In genomic region chr12:104317538-104318210, GRCh38 we compare ENCODE assay signal across 30 cellular contexts.
"Had no signal": no experiment of that assay in that cellular context is flagged by ENCODE, and none has a peak within 500 bp of the region (broad histone marks: within the 10 kb centered on the region; RNA-seq: fewer than 3 reads in every experiment).

No MANE protein-coding gene starts in this region.

- H3K9me3 ChIP-seq: adrenal gland, body of pancreas, breast epithelium had no signal

- H3K9me3 Mint-ChIP-seq: activated CD4-positive, alpha-beta memory T cell treated with anti-CD3 and anti-CD28 coated beads for 36 hours; activated CD4-positive, alpha-beta T cell treated with anti-CD3 and anti-CD28 coated beads, Interleukin-2, amount 10 ng/mL, durations not matched to agents 7 days and 5 days; activated naive CD4-positive, alpha-beta T cell treated with anti-CD3 and anti-CD28 coated beads for 36 hours; activated naive CD4-positive, alpha-beta T cell treated with anti-CD3 and anti-CD28 coated beads, Interleukin-2, amount 50 U/mL, for 72 hours; activated T-cell treated with anti-CD3 and anti-CD28 coated beads, Interleukin-2, amount 50 U/mL, for 4 hours; activated T-helper 1 cell treated with anti-CD3 and anti-CD28 coated beads, Interleukin-12 subunit alpha, Interleukin-12 subunit beta, Interleukin-2, Interleukin-4 antibody, amounts not matched to agents 30 ng/mL and 10 ng/mL and 1 ng/mL, durations not matched to agents 14 hours and 24 hours and 36 hours had no signal

- H3K27me3 Mint-ChIP-seq: activated CD4-positive, alpha-beta memory T cell treated with anti-CD3 and anti-CD28 coated beads for 36 hours; activated CD4-positive, alpha-beta T cell treated with anti-CD3 and anti-CD28 coated beads, Interleukin-2, amount 10 ng/mL, durations not matched to agents 7 days and 5 days had no signal

- ATAC-seq: activated naive CD4-positive, alpha-beta T cell treated with anti-CD3 and anti-CD28 coated beads, Interleukin-2, amount 50 U/mL, for 72 hours; activated T-cell treated with anti-CD3 and anti-CD28 coated beads, Interleukin-2, amount 50 U/mL, for 4 hours; body of pancreas had no signal

- H3K27ac Mint-ChIP-seq: activated CD4-positive, alpha-beta memory T cell treated with anti-CD3 and anti-CD28 coated beads for 36 hours; activated CD4-positive, alpha-beta T cell treated with anti-CD3 and anti-CD28 coated beads, Interleukin-2, amount 10 ng/mL, durations not matched to agents 7 days and 5 days; activated naive CD4-positive, alpha-beta T cell treated with anti-CD3 and anti-CD28 coated beads, Interleukin-2, amount 50 U/mL, for 72 hours; activated T-helper 1 cell treated with anti-CD3 and anti-CD28 coated beads, Interleukin-12 subunit alpha, Interleukin-12 subunit beta, Interleukin-2, Interleukin-4 antibody, amounts not matched to agents 30 ng/mL and 10 ng/mL and 1 ng/mL, durations not matched to agents 14 hours and 24 hours and 36 hours had no signal

- H3K4me3 Mint-ChIP-seq: activated CD4-positive, alpha-beta memory T cell treated with anti-CD3 and anti-CD28 coated beads for 36 hours; activated CD4-positive, alpha-beta T cell treated with anti-CD3 and anti-CD28 coated beads, Interleukin-2, amount 10 ng/mL, durations not matched to agents 7 days and 5 days; activated naive CD4-positive, alpha-beta T cell treated with anti-CD3 and anti-CD28 coated beads for 36 hours; activated T-cell treated with anti-CD3 and anti-CD28 coated beads, Interleukin-2, amount 50 U/mL, for 4 hours; activated T-helper 1 cell treated with anti-CD3 and anti-CD28 coated beads, Interleukin-12 subunit alpha, Interleukin-12 subunit beta, Interleukin-2, Interleukin-4 antibody, amounts not matched to agents 30 ng/mL and 10 ng/mL and 1 ng/mL, durations not matched to agents 14 hours and 24 hours and 36 hours had no signal

- H3K4me1 ChIP-seq: adrenal gland, body of pancreas, breast epithelium had no signal

- H3K4me3 ChIP-seq: adrenal gland, body of pancreas, breast epithelium, coronary artery, SK-N-MC had no signal

- DNase-seq: activated CD4-positive, alpha-beta memory T cell treated with anti-CD3 and anti-CD28 coated beads for 36 hours; activated CD4-positive, alpha-beta T cell treated with anti-CD3 and anti-CD28 coated beads, Interleukin-2, amount 10 ng/mL, durations not matched to agents 7 days and 5 days; activated CD8-positive, alpha-beta memory T cell treated with anti-CD3 and anti-CD28 coated beads, Interleukin-2, amount 50 U/mL, for 4 hours; activated gamma-delta T cell treated with Interleukin-2 at 50 U/mL for 16 hours; activated naive CD4-positive, alpha-beta T cell treated with anti-CD3 and anti-CD28 coated beads for 36 hours; activated T-cell treated with anti-CD3 and anti-CD28 coated beads for 4 hours; activated T-cell treated with anti-CD3 and anti-CD28 coated beads, Interleukin-2, amount 50 U/mL, for 4 hours; adrenal gland; body of pancreas; MM.1S; NCI-H1092 treated with DMSO at 0.1 percent for 48 hours; NCI-H1417; NCI-H187 treated with DMSO at 0.1 percent for 48 hours; NCI-H2081; NCI-H2171 treated with DMSO at 0.1 percent for 48 hours; NCI-H2227 treated with DMSO at 0.1 percent for 48 hours; NCI-H446; NCI-H510A treated with DMSO at 0.1 percent for 48 hours; NCI-H526 treated with DMSO at 0.1 percent for 48 hours; NCI-H774; Right ventricle myocardium superior; T1000; WERI-Rb-1 had no signal

- H3K27ac ChIP-seq: body of pancreas, breast epithelium, coronary artery, SK-N-MC, WERI-Rb-1 had no signal

- H3K27me3 ChIP-seq: adrenal gland, body of pancreas, breast epithelium had no signal

- FAIRE-seq: astrocyte, RCC 7860 had no signal
